ENCODE assay signal across 22 cellular contexts in genomic region chr3:16070707-16071106, GRCh38.
"Had no signal": no experiment of that assay in that cellular context is flagged by ENCODE, and none has a peak within 500 bp of the region (broad histone marks: within the 10 kb centered on the region; RNA-seq: fewer than 3 reads in every experiment).

No MANE protein-coding gene starts in this region.

- FAIRE-seq: colon, frontal cortex, islet of Langerhans had no signal

- H3K9me3 ChIP-seq: lower lobe of right lung, thoracic aorta, upper lobe of left lung had no signal

- H3K4me1 ChIP-seq: neural progenitor cell had no signal

- DNase-seq: activated T-cell treated with anti-CD3 and anti-CD28 coated beads, Interleukin-2, amount 50 U/mL, for 24 hours; aorta; brain microvascular endothelial cell; central memory CD4-positive, alpha-beta T cell; effector memory CD4-positive, alpha-beta T cell; left colon; lower lobe of right lung; naive thymus-derived CD4-positive, alpha-beta T cell; posterior cingulate gyrus; stimulated activated CD4-positive, alpha-beta T cell treated with anti-CD3 and anti-CD28 coated beads, Interleukin-2, amount 100 ng/mL, for 48 hours; stimulated activated CD8-positive, alpha-beta memory T cell treated with anti-CD3 and anti-CD28 coated beads, Interleukin-4, amount 100 ng/mL, for 48 hours; stimulated activated naive B cell treated with anti-CD40 and anti-IgM and Interleukin-4, amounts not matched to agents 10 μg/mL and 1 μg/mL and 100 μg/mL, for 72 hours; T-helper 1 cell had no signal

- H3K27me3 Mint-ChIP-seq: activated T-cell treated with anti-CD3 and anti-CD28 coated beads, Interleukin-2, amount 50 U/mL, for 24 hours had no signal

- H2AFZ ChIP-seq: neural progenitor cell had no signal

- H3K4me2 ChIP-seq: neural progenitor cell had no signal

- H3K27ac ChIP-seq: brain microvascular endothelial cell, lower lobe of right lung, neural progenitor cell, thoracic aorta, upper lobe of left lung had no signal

- ATAC-seq: activated naive CD4-positive, alpha-beta T cell treated with anti-CD3 and anti-CD28 coated beads, Interleukin-2, amount 50 U/mL, for 72 hours; activated T-helper 17 cell treated with anti-CD3 and anti-CD28 coated beads, Interleukin-2, amount 50 U/mL, for 72 hours; lower lobe of right lung; naive thymus-derived CD4-positive, alpha-beta T cell; stimulated activated naive B cell treated with anti-CD40 and anti-IgM and Interleukin-4, amounts not matched to agents 10 μg/mL and 1 μg/mL and 100 μg/mL, for 72 hours; WTC11 had no signal

- H3K36me3 Mint-ChIP-seq: activated naive CD4-positive, alpha-beta T cell treated with anti-CD3 and anti-CD28 coated beads, Interleukin-2, amount 50 U/mL, for 72 hours; naive thymus-derived CD4-positive, alpha-beta T cell; neural progenitor cell; WTC11 had no signal

- H3K4me3 ChIP-seq: lower lobe of right lung, neural progenitor cell, thoracic aorta, upper lobe of left lung had no signal

- H3K27ac Mint-ChIP-seq: activated naive CD4-positive, alpha-beta T cell treated with anti-CD3 and anti-CD28 coated beads, Interleukin-2, amount 50 U/mL, for 72 hours; activated T-cell treated with anti-CD3 and anti-CD28 coated beads, Interleukin-2, amount 50 U/mL, for 24 hours; activated T-helper 17 cell treated with anti-CD3 and anti-CD28 coated beads, Interleukin-2, amount 50 U/mL, for 72 hours; naive thymus-derived CD4-positive, alpha-beta T cell; neural progenitor cell; stimulated activated naive B cell treated with anti-CD40 and anti-IgM and Interleukin-4, amounts not matched to agents 10 μg/mL and 1 μg/mL and 100 μg/mL, for 72 hours; WTC11 had no signal

- H3K9me3 Mint-ChIP-seq: activated T-cell treated with anti-CD3 and anti-CD28 coated beads, Interleukin-2, amount 50 U/mL, for 24 hours; activated T-helper 17 cell treated with anti-CD3 and anti-CD28 coated beads, Interleukin-2, amount 50 U/mL, for 72 hours; neural progenitor cell had no signal

- H3K9ac ChIP-seq: neural progenitor cell had no signal

- H3K27me3 ChIP-seq: brain microvascular endothelial cell, neural progenitor cell, upper lobe of left lung had no signal

- H3K4me1 Mint-ChIP-seq: activated T-helper 17 cell treated with anti-CD3 and anti-CD28 coated beads, Interleukin-2, amount 50 U/mL, for 72 hours; naive thymus-derived CD4-positive, alpha-beta T cell; stimulated activated naive B cell treated with anti-CD40 and anti-IgM and Interleukin-4, amounts not matched to agents 10 μg/mL and 1 μg/mL and 100 μg/mL, for 72 hours; WTC11 had no signal

- H3K4me3 Mint-ChIP-seq: activated T-cell treated with anti-CD3 and anti-CD28 coated beads, Interleukin-2, amount 50 U/mL, for 24 hours; activated T-helper 17 cell treated with anti-CD3 and anti-CD28 coated beads, Interleukin-2, amount 50 U/mL, for 72 hours; naive thymus-derived CD4-positive, alpha-beta T cell; neural progenitor cell; stimulated activated naive B cell treated with anti-CD40 and anti-IgM and Interleukin-4, amounts not matched to agents 10 μg/mL and 1 μg/mL and 100 μg/mL, for 72 hours; WTC11 had no signal

- H3K36me3 ChIP-seq: brain microvascular endothelial cell, lower lobe of right lung, neural progenitor cell, thoracic aorta, upper lobe of left lung had no signal
